Comparison of ENCODE assay signal across 24 cellular contexts in the genomic region with DNA sequence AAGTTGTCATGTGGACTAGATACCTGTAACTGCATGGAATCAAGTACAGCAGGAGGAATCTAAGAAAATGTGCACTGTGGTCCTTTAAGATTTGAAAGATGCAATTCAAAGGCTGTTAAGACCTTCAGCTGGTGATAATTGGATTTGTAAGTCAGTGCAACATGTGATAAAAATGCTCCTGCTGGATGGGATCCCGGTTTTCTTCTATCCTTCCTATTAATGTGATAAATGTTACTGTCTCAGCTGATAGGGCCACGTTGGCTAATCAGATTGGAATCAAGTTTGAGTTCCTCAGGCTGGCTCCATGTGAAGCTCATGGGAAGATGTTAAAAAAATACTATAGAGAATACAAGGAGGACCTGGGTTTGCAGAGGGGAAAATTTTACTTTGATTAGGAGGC.
DNase-seq lines count a peak whose midpoint lies in the region; ATAC-seq and TF ChIP-seq lines count a peak whose summit lies in the region.
"Had no signal": no experiment of that assay in that cellular context is flagged by ENCODE, and none has a peak within 500 bp of the region (broad histone marks: within the 10 kb centered on the region; RNA-seq: fewer than 3 reads in every experiment).

No MANE protein-coding gene starts in this region.

- CTCF ChIA-PET in A673 (lab: Charles Lee) (no interaction called here), SK-N-SH (lab: Yijun Ruan, JAX) (interaction anchor here (1.2 to 2.6 kb wide), 3 partner anchors 152 to 274 kb away, joined by 5 to 12 read pairs (median 10); no protein-coding TSS in a partner anchor)
- CTCF ChIA-PET in naive thymus-derived CD4-positive, alpha-beta T cell (lab: Charles Lee), result no interaction called here

- no peaks in the 10 kb centered on the region for H3K4me1 Mint-ChIP-seq in naive thymus-derived CD4-positive, alpha-beta T cell
- H3K4me1 Mint-ChIP-seq: CD4-positive, alpha-beta memory T cell; T-cell had no signal

- DNase-seq in A673 (ENCODE audit: low spot score), result peak; percentile 84
- peak; percentile 60 for DNase-seq in GM03348 (ENCODE audit: low spot score)
- DNase-seq in SK-N-SH, result no peak
- peak; percentile 94 for DNase-seq in fibroblast of the aortic adventitia (ENCODE audit: low read depth)
- no peak for DNase-seq in MG63
- DNase-seq in naive thymus-derived CD4-positive, alpha-beta T cell, result no peak
- no peak for DNase-seq in SK-N-DZ (ENCODE audit: low spot score)
- DNase-seq: ACHN; activated CD4-positive, alpha-beta T cell treated with anti-CD3 and anti-CD28 coated beads for 1 hour; activated naive CD4-positive, alpha-beta T cell treated with anti-CD3 and anti-CD28 coated beads for 36 hours; activated T-cell treated with anti-CD3 and anti-CD28 coated beads, Interleukin-2, amount 50 U/mL, for 4 hours; CD4-positive, alpha-beta memory T cell; central memory CD4-positive, alpha-beta T cell; DMS 273 treated with DMSO at 0.1 percent for 48 hours; gastrocnemius medialis; GDM1; KG1; NCI-H1694 treated with DMSO at 0.1 percent for 48 hours; NCI-H526 treated with DMSO at 0.1 percent for 48 hours; nucleus accumbens; SHP77; T-cell; upper lobe of right lung had no signal

- no TSS peak for BruUV-seq in A673 (replicated peaks; lab: Mats Ljungman, UMichigan)

- no peaks in the 10 kb centered on the region for H3K9me2 ChIP-seq in SK-N-SH

- intact Hi-C loops in A673 (cut with micrococcal nuclease; ENCODE audit: unreplicated experiment), result loop anchor here (2.0 kb wide), 1 partner anchor 46 kb away; no protein-coding TSS in a partner anchor
- intact Hi-C loops in naive thymus-derived CD4-positive, alpha-beta T cell (cut with micrococcal nuclease), result no loop called here

- peaks cover 3 to 17% (median 10%) of the 10 kb centered on the region in 11 donors for H3K9me3 Mint-ChIP-seq in naive thymus-derived CD4-positive, alpha-beta T cell

- POLR2A ChIA-PET in A673 (lab: Charles Lee; ENCODE audit: low non-redundant PET) (interaction anchor here (0.6 kb wide), 1 partner anchor 16 kb away, joined by 3 read pairs; no protein-coding TSS in a partner anchor), SK-N-SH (lab: Yijun Ruan, JAX) (no interaction called here)
- POLR2A ChIA-PET in naive thymus-derived CD4-positive, alpha-beta T cell (lab: Charles Lee), result no interaction called here

- H3K27me3 ChIP-seq in A673 (replicated peaks; ENCODE audit: insufficient read depth, low read depth, low read length, poor library complexity) (no peaks in the 10 kb centered on the region), SK-N-SH (ENCODE audit: insufficient read depth) (no peaks in the 10 kb centered on the region), MG63 (no peaks in the 10 kb centered on the region)
- H3K27me3 ChIP-seq in naive thymus-derived CD4-positive, alpha-beta T cell (ENCODE audit: control insufficient read depth in 2 of 2, insufficient read depth in 2 of 2, low read length in 2 of 2), result no peaks in the 10 kb centered on the region
- H3K27me3 ChIP-seq: gastrocnemius medialis, upper lobe of right lung had no signal

- H3K27me3 Mint-ChIP-seq in naive thymus-derived CD4-positive, alpha-beta T cell, result peaks cover 0 to 5% (median 0%) of the 10 kb centered on the region in 5 donors

- H3K9me3 ChIP-seq in A673 (ENCODE audit: low read depth, low read length, poor library complexity, severe bottlenecking) (peaks cover 4% of the 10 kb centered on the region), SK-N-SH (no peaks in the 10 kb centered on the region; the same call in 1 of the 2 replicates), MG63 (no peaks in the 10 kb centered on the region)
- no peaks in the 10 kb centered on the region for H3K9me3 ChIP-seq in naive thymus-derived CD4-positive, alpha-beta T cell (ENCODE audit: control insufficient read depth in 2 of 3, low read length in 3 of 3)
- H3K9me3 ChIP-seq: gastrocnemius medialis, upper lobe of right lung had no signal

- no peaks in the 10 kb centered on the region for H3K36me3 Mint-ChIP-seq in naive thymus-derived CD4-positive, alpha-beta T cell
- H3K36me3 Mint-ChIP-seq: CD4-positive, alpha-beta memory T cell; T-cell had no signal

- H3K4me3 Mint-ChIP-seq in naive thymus-derived CD4-positive, alpha-beta T cell, result no peak overlapping the region
- H3K4me3 Mint-ChIP-seq: activated naive CD4-positive, alpha-beta T cell treated with anti-CD3 and anti-CD28 coated beads for 36 hours; activated T-cell treated with anti-CD3 and anti-CD28 coated beads, Interleukin-2, amount 50 U/mL, for 4 hours; CD4-positive, alpha-beta memory T cell; T-cell had no signal

- H3K27ac ChIP-seq in A673 (ENCODE audit: low read depth, low read length, poor library complexity, severe bottlenecking) (peak overlapping the region; percentile 69), SK-N-SH (ENCODE audit: low read depth in 2 of 2, low read length in 1 of 2) (peak overlapping the region; percentile 53 to 81; a peak in 3 of 4 replicates)
- no peak overlapping the region for H3K27ac ChIP-seq in naive thymus-derived CD4-positive, alpha-beta T cell (ENCODE audit: low read depth, low read length)
- H3K27ac ChIP-seq: gastrocnemius medialis, upper lobe of right lung had no signal

- H3F3A ChIP-seq in SK-N-SH (replicated peaks; ENCODE audit: insufficient read depth), result peaks cover 16% of the 10 kb centered on the region

- H3K79me2 ChIP-seq in SK-N-SH (ENCODE audit: insufficient read depth), result peaks cover 10% of the 10 kb centered on the region; the same call in 1 of the 2 replicates

- H3K4me1 ChIP-seq in A673 (ENCODE audit: insufficient read depth, low read length, poor library complexity, severe bottlenecking) (peaks cover 46% of the 10 kb centered on the region), SK-N-SH (ENCODE audit: control insufficient read depth in 1 of 2, insufficient read depth in 2 of 2, low read depth in 1 of 2, low read length in 1 of 2) (peaks cover 6 to 36% of the 10 kb centered on the region in 2 experiments)
- H3K4me1 ChIP-seq in naive thymus-derived CD4-positive, alpha-beta T cell (ENCODE audit: control insufficient read depth in 2 of 2, insufficient read depth in 2 of 2, low read length in 2 of 2), result no peaks in the 10 kb centered on the region
- H3K4me1 ChIP-seq: gastrocnemius medialis, upper lobe of right lung had no signal

- H3K36me3 ChIP-seq in A673 (ENCODE audit: insufficient read depth, low read length, poor library complexity, severe bottlenecking), result no peaks in the 10 kb centered on the region
- no peaks in the 10 kb centered on the region for H3K36me3 ChIP-seq in SK-N-SH (replicated peaks in 1 of 2; ENCODE audit: control insufficient read depth in 1 of 2, insufficient read depth in 2 of 2, low read length in 1 of 2)
- no peaks in the 10 kb centered on the region for H3K36me3 ChIP-seq in MG63
- H3K36me3 ChIP-seq in naive thymus-derived CD4-positive, alpha-beta T cell (ENCODE audit: control insufficient read depth in 2 of 3, insufficient read depth in 3 of 3, low read length in 3 of 3), result no peaks in the 10 kb centered on the region
- H3K36me3 ChIP-seq: gastrocnemius medialis, upper lobe of right lung had no signal

- no peak overlapping the region for H3K4me3 ChIP-seq in A673 (ENCODE audit: low read depth, low read length, poor library complexity, severe bottlenecking)
- H3K4me3 ChIP-seq in SK-N-SH (ENCODE audit: low read depth in 2 of 2, low read length in 1 of 2), result no peak overlapping the region
- no peak overlapping the region for H3K4me3 ChIP-seq in fibroblast of the aortic adventitia (ENCODE audit: low read depth, low read length)
- no peak overlapping the region for H3K4me3 ChIP-seq in MG63
- H3K4me3 ChIP-seq in naive thymus-derived CD4-positive, alpha-beta T cell (ENCODE audit: low read length), result no peak overlapping the region
- H3K4me3 ChIP-seq: gastrocnemius medialis, upper lobe of right lung had no signal

- H2AFZ ChIP-seq in SK-N-SH (ENCODE audit: low read depth), result no peak overlapping the region

- no peak for TF ChIP-seq RAD21 in SK-N-SH (IDR thresholded peaks at IDR 0.05; ENCODE audit: low read length)

- no peak overlapping the region; the same call in 1 of the 2 replicates for H3K9ac ChIP-seq in SK-N-SH

- H3K4me2 ChIP-seq in SK-N-SH, result 0 out of 2 replicates have a peak overlapping the region, but pooled peaks have one; percentile 33

- peak in 1 of 2 experiments; percentile 78; a peak in 1 of 4 replicates for TF ChIP-seq EP300 in SK-N-SH (IDR thresholded peaks at IDR 0.05; ENCODE audit: borderline replicate concordance in 1 of 2, low read depth in 1 of 2, low read length in 1 of 2)

- no peak for ATAC-seq in naive thymus-derived CD4-positive, alpha-beta T cell
- ATAC-seq in GM19395 (IDR thresholded peaks at IDR 0.05; ENCODE audit: unreplicated experiment), result no peak
- ATAC-seq: activated T-cell treated with anti-CD3 and anti-CD28 coated beads, Interleukin-2, amount 50 U/mL, for 4 hours; gastrocnemius medialis; T-cell; upper lobe of right lung had no signal

- 4% methylated on average over 2 of the region's 2 CpGs for WGBS in SK-N-SH (ENCODE audit: low lambda C conversion rate)

- TF ChIP-seq CTCF in A673 (conservative IDR thresholded peaks at IDR 0.05; ENCODE audit: low read depth, low read length) (no peak), SK-N-SH (IDR thresholded peaks at IDR 0.05) (no peak), fibroblast of the aortic adventitia (IDR thresholded peaks at IDR 0.05; ENCODE audit: insufficient read depth, low read length) (no peak)

- H4K20me1 ChIP-seq in SK-N-SH (ENCODE audit: insufficient read depth), result no peaks in the 10 kb centered on the region

- H3K27ac Mint-ChIP-seq in naive thymus-derived CD4-positive, alpha-beta T cell, result no peak overlapping the region
- H3K27ac Mint-ChIP-seq: activated naive CD4-positive, alpha-beta T cell treated with anti-CD3 and anti-CD28 coated beads for 36 hours; CD4-positive, alpha-beta memory T cell; T-cell had no signal

TF ChIP-seq in SK-N-SH, 30 proteins besides CTCF, POLR2A, EP300 and RAD21 (continues in another document):
- TF ChIP-seq NFIC (IDR thresholded peaks at IDR 0.05; ENCODE audit: borderline replicate concordance) (peak; percentile 73), FOXM1 (IDR thresholded peaks at IDR 0.05; ENCODE audit: low read depth) (peak; percentile 82), TCF12 (IDR thresholded peaks at IDR 0.05) (peak; percentile 80)

Comparison
In these comparisons a context has a peak if more than half of its experiments do, and no peak if none do; other contexts are left out.
1. DNase-seq: peak in A673 (single experiment), GM03348 (single experiment) and fibroblast of the aortic adventitia (single experiment); none in SK-N-SH (single experiment), MG63 (single experiment), naive thymus-derived CD4-positive, alpha-beta T cell (0 of 9) and SK-N-DZ (single experiment).